Comparison of ENCODE assay signal across 1 cellular context in the genomic region with DNA sequence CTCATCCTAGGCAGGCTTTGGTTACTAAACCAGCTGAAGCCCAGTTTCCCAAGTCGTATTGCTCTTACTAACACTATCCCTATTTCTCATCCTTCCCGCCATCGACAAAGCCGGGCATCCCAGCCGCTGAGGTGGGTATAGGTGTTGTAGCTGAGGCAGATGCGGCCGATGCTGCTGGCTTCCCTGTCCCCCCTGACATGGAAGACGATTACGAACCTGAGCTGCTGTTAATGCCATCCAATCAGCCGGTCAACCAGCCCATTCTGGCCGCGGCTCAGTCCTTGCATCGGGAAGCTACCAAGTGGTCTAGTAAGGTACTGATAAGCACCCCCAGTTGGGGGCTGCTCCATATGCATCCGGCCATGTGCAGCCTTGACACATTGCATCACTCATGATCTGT.
TF ChIP-seq lines count a peak whose summit lies in the region.

No MANE protein-coding gene starts in this region.

TF ChIP-seq in K562, 482 proteins besides CTCF, POLR2A, EP300 and RAD21:
- TF ChIP-seq JUN (IDR thresholded peaks at IDR 0.05; ENCODE audit: borderline replicate concordance, low read depth, low read length) (no peak), JUN (CRISPR knock-in tag; IDR thresholded peaks at IDR 0.05; ENCODE audit: borderline replicate concordance) (no peak), RBM22 (IDR thresholded peaks at IDR 0.05; ENCODE audit: low read depth, low read length, poor library complexity, severe bottlenecking) (peak; percentile 31)
